9 cellular contexts compared by ENCODE assay signal in the genomic region with DNA sequence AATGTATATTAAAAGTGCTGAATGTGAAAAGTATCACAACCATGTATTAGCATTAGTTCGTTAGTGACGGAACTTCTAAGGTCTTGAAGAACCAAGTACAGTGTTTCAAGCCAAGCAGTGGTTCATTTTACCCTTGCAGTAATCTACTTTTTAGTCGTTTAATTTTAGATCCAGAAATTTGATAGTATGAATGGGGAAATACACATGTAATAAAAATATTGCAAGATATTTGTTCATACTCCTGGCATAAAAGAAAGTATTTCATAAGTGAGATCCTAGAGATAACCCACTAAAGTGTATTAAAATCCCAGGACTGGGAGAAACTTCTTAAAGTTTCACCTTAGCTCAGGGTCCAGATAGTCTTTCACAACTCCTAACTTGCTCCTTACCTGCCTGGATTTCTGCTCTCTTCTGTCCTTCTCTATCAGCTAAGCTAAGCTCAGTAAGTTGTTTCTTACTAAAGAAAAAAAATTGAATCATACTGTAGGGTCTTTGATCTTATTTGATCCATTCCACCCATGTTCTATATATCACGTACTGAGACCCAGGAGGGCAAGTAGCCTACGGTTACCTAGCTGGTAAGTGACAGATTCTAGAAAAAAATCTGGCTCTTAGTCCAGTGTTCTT. TPM values are rescaled to one million over a fixed set of nuclear protein-coding genes. Genes with fewer than 3 reads are reported as not detected.
DNase-seq lines count a peak whose midpoint lies in the region; ATAC-seq and TF ChIP-seq lines count a peak whose summit lies in the region.
"Had no signal": no experiment of that assay in that cellular context is flagged by ENCODE, and none has a peak within 500 bp of the region (broad histone marks: within the 10 kb centered on the region; RNA-seq: fewer than 3 reads in every experiment).

No MANE protein-coding gene starts in this region.

- H3K4me3 Mint-ChIP-seq in T-helper 1 cell treated with Interleukin-12 subunit alpha and Interleukin-12 subunit beta and Interleukin-4 antibody, amounts not matched to agents 30 μg/mL and 1 μg/mL, for 36 hours, result peak overlapping the region; percentile 23
- peak overlapping the region; percentile 85 for H3K4me3 Mint-ChIP-seq in activated T-helper 17 cell treated with anti-CD3 and anti-CD28 coated beads, Interleukin-2, amount 50 U/mL, for 72 hours
- peak overlapping the region; percentile 18 to 19 for H3K4me3 Mint-ChIP-seq in stimulated activated naive CD8-positive, alpha-beta T cell treated with anti-CD3 and anti-CD28 coated beads, Interleukin-15, amount 100 ng/mL, for 72 hours

- peaks cover 24% of the 10 kb centered on the region for H3K4me1 Mint-ChIP-seq in T-helper 1 cell treated with Interleukin-12 subunit alpha and Interleukin-12 subunit beta and Interleukin-4 antibody, amounts not matched to agents 30 μg/mL and 1 μg/mL, for 36 hours (ENCODE audit: low read depth)
- H3K4me1 Mint-ChIP-seq in activated T-helper 17 cell treated with anti-CD3 and anti-CD28 coated beads, Interleukin-2, amount 50 U/mL, for 72 hours, result peaks cover 9% of the 10 kb centered on the region
- peaks cover 17% of the 10 kb centered on the region for H3K4me1 Mint-ChIP-seq in stimulated activated naive CD8-positive, alpha-beta T cell treated with anti-CD3 and anti-CD28 coated beads, Interleukin-15, amount 100 ng/mL, for 72 hours

- H3K4me3 ChIP-seq in effector memory CD4-positive, alpha-beta T cell (ENCODE audit: insufficient read depth, low read depth, low read length, poor library complexity, severe bottlenecking), result no peak overlapping the region

- no peak for TF ChIP-seq CTCF in foreskin keratinocyte (conservative IDR thresholded peaks at IDR 0.05)

- no peaks in the 10 kb centered on the region for H3K9me3 ChIP-seq in effector memory CD4-positive, alpha-beta T cell (ENCODE audit: control insufficient read depth, low read length)

- H3K27ac Mint-ChIP-seq in T-helper 1 cell treated with Interleukin-12 subunit alpha and Interleukin-12 subunit beta and Interleukin-4 antibody, amounts not matched to agents 30 μg/mL and 1 μg/mL, for 36 hours, result peak overlapping the region; percentile 9
- H3K27ac Mint-ChIP-seq in activated T-helper 17 cell treated with anti-CD3 and anti-CD28 coated beads, Interleukin-2, amount 50 U/mL, for 72 hours, result peak overlapping the region; percentile 41
- H3K27ac Mint-ChIP-seq in stimulated activated naive CD8-positive, alpha-beta T cell treated with anti-CD3 and anti-CD28 coated beads, Interleukin-15, amount 100 ng/mL, for 72 hours, result no peak overlapping the region

- H3K9me3 Mint-ChIP-seq in T-helper 1 cell treated with Interleukin-12 subunit alpha and Interleukin-12 subunit beta and Interleukin-4 antibody, amounts not matched to agents 30 μg/mL and 1 μg/mL, for 36 hours, result no peaks in the 10 kb centered on the region
- no peaks in the 10 kb centered on the region for H3K9me3 Mint-ChIP-seq in activated T-helper 17 cell treated with anti-CD3 and anti-CD28 coated beads, Interleukin-2, amount 50 U/mL, for 72 hours
- H3K9me3 Mint-ChIP-seq in stimulated activated naive CD8-positive, alpha-beta T cell treated with anti-CD3 and anti-CD28 coated beads, Interleukin-15, amount 100 ng/mL, for 72 hours, result no peaks in the 10 kb centered on the region

- H3K36me3 Mint-ChIP-seq in T-helper 1 cell treated with Interleukin-12 subunit alpha and Interleukin-12 subunit beta and Interleukin-4 antibody, amounts not matched to agents 30 μg/mL and 1 μg/mL, for 36 hours (ENCODE audit: low read depth), result peaks cover 17% of the 10 kb centered on the region
- peaks cover 16% of the 10 kb centered on the region for H3K36me3 Mint-ChIP-seq in activated T-helper 17 cell treated with anti-CD3 and anti-CD28 coated beads, Interleukin-2, amount 50 U/mL, for 72 hours (ENCODE audit: low read depth)

- no peaks in the 10 kb centered on the region for H3K27me3 Mint-ChIP-seq in T-helper 1 cell treated with Interleukin-12 subunit alpha and Interleukin-12 subunit beta and Interleukin-4 antibody, amounts not matched to agents 30 μg/mL and 1 μg/mL, for 36 hours (ENCODE audit: low read depth)
- H3K27me3 Mint-ChIP-seq in activated T-helper 17 cell treated with anti-CD3 and anti-CD28 coated beads, Interleukin-2, amount 50 U/mL, for 72 hours, result no peaks in the 10 kb centered on the region
- no peaks in the 10 kb centered on the region for H3K27me3 Mint-ChIP-seq in stimulated activated naive CD8-positive, alpha-beta T cell treated with anti-CD3 and anti-CD28 coated beads, Interleukin-15, amount 100 ng/mL, for 72 hours

- H3K4me1 ChIP-seq in foreskin keratinocyte, result peaks cover 21% of the 10 kb centered on the region
- peaks cover 3% of the 10 kb centered on the region for H3K4me1 ChIP-seq in effector memory CD4-positive, alpha-beta T cell (ENCODE audit: control insufficient read depth, insufficient read depth, low read length, poor library complexity, severe bottlenecking)

- H3K27me3 ChIP-seq in foreskin keratinocyte, result no peaks in the 10 kb centered on the region
- no peaks in the 10 kb centered on the region for H3K27me3 ChIP-seq in effector memory CD4-positive, alpha-beta T cell (replicated peaks; ENCODE audit: control insufficient read depth, insufficient read depth, low read length, poor library complexity, severe bottlenecking)

- H3K27ac ChIP-seq in foreskin keratinocyte, result peak overlapping the region; percentile 95
- no peak overlapping the region for H3K27ac ChIP-seq in effector memory CD4-positive, alpha-beta T cell (ENCODE audit: insufficient read depth, low read length, poor library complexity, severe bottlenecking)

- ATAC-seq in activated T-helper 17 cell treated with anti-CD3 and anti-CD28 coated beads, Interleukin-2, amount 50 U/mL, for 72 hours (replicated peaks), result no peak
- ATAC-seq in foreskin keratinocyte, result no peak
- no peak for ATAC-seq in stimulated activated naive CD8-positive, alpha-beta T cell treated with anti-CD3 and anti-CD28 coated beads, Interleukin-15, amount 100 ng/mL, for 72 hours

- DNase-seq in T-helper 1 cell (no peak), foreskin keratinocyte (no peak), NCI-H2081 treated with DMSO at 0.1 percent for 48 hours (lab: John Stamatoyannopoulos, UW) (no peak), NCI-H187 (lab: John Stamatoyannopoulos, UW) (no peak)
- no peak for DNase-seq in stimulated activated naive CD8-positive, alpha-beta T cell treated with anti-CD3 and anti-CD28 coated beads, Interleukin-15, amount 100 ng/mL, for 72 hours
- no peak for DNase-seq in effector memory CD4-positive, alpha-beta T cell
- DNase-seq: trophoblast cell had no signal

- peaks cover 6% of the 10 kb centered on the region for H3K36me3 ChIP-seq in effector memory CD4-positive, alpha-beta T cell (ENCODE audit: control insufficient read depth, insufficient read depth, low read length)

RNA-seq across cellular contexts. Expression of a gene that starts 1.5 kb away (rescaled TPM):
- 10 to 100 TPM; 33.3 to 51.6 TPM for total RNA-seq in activated T-helper 17 cell treated with anti-CD3 and anti-CD28 coated beads, Interleukin-2, amount 50 U/mL, for 72 hours
- total RNA-seq in foreskin keratinocyte, result 70.4 and 80.3 TPM in 2 replicates
- 42.4 and 43.4 TPM in 2 replicates for polyA plus RNA-seq in foreskin keratinocyte

RNA-seq across cellular contexts. Expression of a gene that starts 17.7 kb away (rescaled TPM):
- 10 to 100 TPM in 1 of 2 donors, 1 to 10 TPM in 1; 9.2 to 12.9 TPM for total RNA-seq in activated T-helper 17 cell treated with anti-CD3 and anti-CD28 coated beads, Interleukin-2, amount 50 U/mL, for 72 hours
- total RNA-seq in foreskin keratinocyte, result 11.6 and 11.9 TPM in 2 replicates
- polyA plus RNA-seq in foreskin keratinocyte, result 7.3 and 8.7 TPM in 2 replicates

RNA-seq across cellular contexts. Expression of a gene that starts 17.8 kb away (rescaled TPM):
- total RNA-seq in activated T-helper 17 cell treated with anti-CD3 and anti-CD28 coated beads, Interleukin-2, amount 50 U/mL, for 72 hours, result 10 to 100 TPM; 33.7 to 36.3 TPM
- total RNA-seq in foreskin keratinocyte, result 46.5 and 48.4 TPM in 2 replicates
- 12.8 and 14.9 TPM in 2 replicates for polyA plus RNA-seq in foreskin keratinocyte

Comparison
In these comparisons a context has a peak if more than half of its experiments do, and no peak if none do; other contexts are left out.
1. H3K27ac Mint-ChIP-seq: peak in T-helper 1 cell treated with Interleukin-12 subunit alpha and Interleukin-12 subunit beta and Interleukin-4 antibody, amounts not matched to agents 30 μg/mL and 1 μg/mL, for 36 hours (single experiment) and activated T-helper 17 cell treated with anti-CD3 and anti-CD28 coated beads, Interleukin-2, amount 50 U/mL, for 72 hours (single experiment); none in stimulated activated naive CD8-positive, alpha-beta T cell treated with anti-CD3 and anti-CD28 coated beads, Interleukin-15, amount 100 ng/mL, for 72 hours (0 of 2).
2. H3K4me3 Mint-ChIP-seq: peak in every context shown above with its lines; median percentile 85 in activated T-helper 17 cell treated with anti-CD3 and anti-CD28 coated beads, Interleukin-2, amount 50 U/mL, for 72 hours; 23 in T-helper 1 cell treated with Interleukin-12 subunit alpha and Interleukin-12 subunit beta and Interleukin-4 antibody, amounts not matched to agents 30 μg/mL and 1 μg/mL, for 36 hours; 18 in stimulated activated naive CD8-positive, alpha-beta T cell treated with anti-CD3 and anti-CD28 coated beads, Interleukin-15, amount 100 ng/mL, for 72 hours.